In genomic region chr17:72294487-72294893, GRCh38 we compare ENCODE assay signal across 18 cellular contexts.
DNase-seq lines count a peak whose midpoint lies in the region; ATAC-seq and TF ChIP-seq lines count a peak whose summit lies in the region.
"Had no signal": no experiment of that assay in that cellular context is flagged by ENCODE, and none has a peak within 500 bp of the region (broad histone marks: within the 10 kb centered on the region; RNA-seq: fewer than 3 reads in every experiment).

No MANE protein-coding gene starts in this region.

- peak overlapping the region in 9 of 11 experiments; percentile 23 to 80 (median 70); a peak in 18 of 22 replicates for H3K4me2 ChIP-seq in BLaER1 treated with 17β-estradiol and CSF1 and Interleukin-3, amounts not matched to agents 10 nM and 100 nM
- H3K4me2 ChIP-seq: GM23338 had no signal

- peaks cover 7 to 35% (median 23%) of the 10 kb centered on the region in 10 experiments; a peak in 18 of 20 replicates for H3K4me1 ChIP-seq in BLaER1 treated with 17β-estradiol and CSF1 and Interleukin-3, amounts not matched to agents 10 nM and 100 nM
- peaks cover 0 to 36% (median 0%) of the 10 kb centered on the region in 12 donors for H3K4me1 ChIP-seq in heart left ventricle

- CTCF ChIA-PET in GM10248 (lab: Yijun Ruan, JAX): no interaction called here

- H3K27me3 ChIP-seq in BLaER1 treated with 17β-estradiol and CSF1 and Interleukin-3, amounts not matched to agents 10 nM and 100 nM: no peaks in the 10 kb centered on the region
- peaks cover 0 to 8% (median 0%) of the 10 kb centered on the region in 9 donors for H3K27me3 ChIP-seq in heart left ventricle
- H3K27me3 ChIP-seq: BE2C had no signal

- H3K36me3 ChIP-seq in BLaER1 treated with 17β-estradiol and CSF1 and Interleukin-3, amounts not matched to agents 10 nM and 100 nM: no peaks in the 10 kb centered on the region
- H3K36me3 ChIP-seq in heart left ventricle: no peaks in the 10 kb centered on the region
- H3K36me3 ChIP-seq: BE2C had no signal

- intact Hi-C loops in heart left ventricle (cut with DNase I): no loop called here
- intact Hi-C loops in left ventricle myocardium superior (cut with micrococcal nuclease): no loop called here

- POLR2A ChIA-PET in GM10248 (lab: Yijun Ruan, JAX): no interaction called here

- H3K4me3 ChIP-seq in BLaER1 treated with 17β-estradiol and CSF1 and Interleukin-3, amounts not matched to agents 10 nM and 100 nM: no peak overlapping the region
- no peak overlapping the region for H3K4me3 ChIP-seq in heart left ventricle
- H3K4me3 ChIP-seq: GM23338 had no signal

- H3K27ac ChIP-seq in BLaER1 treated with 17β-estradiol and CSF1 and Interleukin-3, amounts not matched to agents 10 nM and 100 nM: no peak overlapping the region
- peak overlapping the region in 1 of 12 donors; percentile 17 for H3K27ac ChIP-seq in heart left ventricle

- peaks cover 0 to 5% (median 0%) of the 10 kb centered on the region in 11 experiments; a peak in 3 of 22 replicates for H3K9me3 ChIP-seq in BLaER1 treated with 17β-estradiol and CSF1 and Interleukin-3, amounts not matched to agents 10 nM and 100 nM (replicated peaks in 1 of 11)
- H3K9me3 ChIP-seq in heart left ventricle: no peaks in the 10 kb centered on the region
- H3K9me3 ChIP-seq: BE2C had no signal

- WGBS in heart left ventricle, 4 donors: 58 to 74% (median 68%) methylated on average over 3 of the region's 3 CpGs

- ATAC-seq in heart left ventricle (peak in 3 of 4 donors; percentile 66 to 81 (median 70)), left ventricle myocardium superior (peak; percentile 81), HG03457 (IDR thresholded peaks at IDR 0.05; ENCODE audit: unreplicated experiment) (no peak), SK-N-SH treated with all-trans-retinoic acid at 6 μM for 48 hours (no peak)
- ATAC-seq: GM23338 had no signal

- H4K20me1 ChIP-seq in BLaER1 treated with 17β-estradiol and CSF1 and Interleukin-3, amounts not matched to agents 10 nM and 100 nM: no peaks in the 10 kb centered on the region

- TF ChIP-seq POLR2A in heart left ventricle (IDR thresholded peaks at IDR 0.05): no peak

- H3K9ac ChIP-seq in BLaER1 treated with 17β-estradiol and CSF1 and Interleukin-3, amounts not matched to agents 10 nM and 100 nM: no peak overlapping the region

- DNase-seq in heart left ventricle (peak in 4 of 5 donors; percentile 15 to 49 (median 28)), left ventricle myocardium superior (peak; percentile 37), stromal cell of bone marrow (ENCODE audit: low read depth) (peak; percentile 52), SW 1271 (lab: John Stamatoyannopoulos, UW) (no peak), GM10248 (ENCODE audit: extremely low spot score) (no peak)
- DNase-seq: ACHN; BE2C; CD4-positive, alpha-beta memory T cell; DMS153; DMS79; GDM1; HCEC 1CT; HFFc6; IMR-90 had no signal

- no peak for TF ChIP-seq CTCF in heart left ventricle (IDR thresholded peaks at IDR 0.05)
- TF ChIP-seq CTCF in GM10248 (IDR thresholded peaks at IDR 0.05; ENCODE audit: control extremely low read depth, extremely low read depth, low read depth, missing control alignments): no peak

TF ChIP-seq in SK-N-SH treated with all-trans-retinoic acid at 6 μM for 48 hours, 23 proteins besides CTCF, POLR2A, EP300 and RAD21:
- TF ChIP-seq GLIS3 (CRISPR knock-in tag; IDR thresholded peaks at IDR 0.05): no peak
- TF ChIP-seq TOX (CRISPR knock-in tag; IDR thresholded peaks at IDR 0.05; ENCODE audit: borderline replicate concordance): no peak
- TF ChIP-seq OSR1 (CRISPR knock-in tag; IDR thresholded peaks at IDR 0.05): no peak
- TF ChIP-seq RARB (CRISPR knock-in tag; IDR thresholded peaks at IDR 0.05): no peak
- TF ChIP-seq POU6F1 (CRISPR knock-in tag; IDR thresholded peaks at IDR 0.05; ENCODE audit: borderline replicate concordance, low read depth): no peak
- TF ChIP-seq, protein P1, sequence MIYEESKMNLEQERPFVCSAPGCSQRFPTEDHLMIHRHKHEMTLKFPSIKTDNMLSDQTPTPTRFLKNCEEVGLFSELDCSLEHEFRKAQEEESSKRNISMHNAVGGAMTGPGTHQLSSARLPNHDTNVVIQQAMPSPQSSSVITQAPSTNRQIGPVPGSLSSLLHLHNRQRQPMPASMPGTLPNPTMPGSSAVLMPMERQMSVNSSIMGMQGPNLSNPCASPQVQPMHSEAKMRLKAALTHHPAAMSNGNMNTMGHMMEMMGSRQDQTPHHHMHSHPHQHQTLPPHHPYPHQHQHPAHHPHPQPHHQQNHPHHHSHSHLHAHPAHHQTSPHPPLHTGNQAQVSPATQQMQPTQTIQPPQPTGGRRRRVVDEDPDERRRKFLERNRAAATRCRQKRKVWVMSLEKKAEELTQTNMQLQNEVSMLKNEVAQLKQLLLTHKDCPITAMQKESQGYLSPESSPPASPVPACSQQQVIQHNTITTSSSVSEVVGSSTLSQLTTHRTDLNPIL (CRISPR knock-in tag; IDR thresholded peaks at IDR 0.05; ENCODE audit: low read depth): no peak
- no peak for TF ChIP-seq CSDC2 (CRISPR knock-in tag; IDR thresholded peaks at IDR 0.05)
- no peak for TF ChIP-seq CSRNP3 (CRISPR knock-in tag; IDR thresholded peaks at IDR 0.05)
- TF ChIP-seq ZNF565 (CRISPR knock-in tag; conservative IDR thresholded peaks at IDR 0.05; ENCODE audit: low read depth): no peak

Comparison
In these comparisons a context has a peak if more than half of its experiments do, and no peak if none do; other contexts are left out.
1. ATAC-seq: peak in heart left ventricle (3 of 4) and left ventricle myocardium superior (single experiment); none in HG03457 (single experiment) and SK-N-SH treated with all-trans-retinoic acid at 6 μM for 48 hours (single experiment).
2. DNase-seq: peak in heart left ventricle (4 of 5), left ventricle myocardium superior (single experiment) and stromal cell of bone marrow (single experiment); none in SW 1271 (0 of 2) and GM10248 (single experiment).